ENCODE assay signal across 16 cellular contexts in genomic region chr3:188133219-188133618, GRCh38. TPM values are rescaled to one million over a fixed set of nuclear protein-coding genes. Genes with fewer than 3 reads are reported as not detected.
DNase-seq lines count a peak whose midpoint lies in the region; ATAC-seq and TF ChIP-seq lines count a peak whose summit lies in the region.
"Had no signal": no experiment of that assay in that cellular context is flagged by ENCODE, and none has a peak within 500 bp of the region (broad histone marks: within the 10 kb centered on the region; RNA-seq: fewer than 3 reads in every experiment).

No MANE protein-coding gene starts in this region.

- H4K8ac ChIP-seq in IMR-90 (ENCODE audit: low read depth in 2 of 2, low read length in 2 of 2), result no peak overlapping the region

- H3K27ac Mint-ChIP-seq in activated CD4-positive, alpha-beta T cell treated with anti-CD3 and anti-CD28 coated beads for 36 hours, result no peak overlapping the region
- H3K27ac Mint-ChIP-seq: natural killer cell had no signal

- H2AK5ac ChIP-seq in IMR-90 (ENCODE audit: low read depth, low read length), result no peak overlapping the region

- no CpG with 5 or more reads among the region's 5 CpGs for whole genome bisulfite sequencing in IMR-90 (ENCODE audit: extremely low coverage in 2 of 2, insufficient read length in 1 of 2), 2 experiments

- POLR2A ChIA-PET in activated CD4-positive, alpha-beta T cell treated with anti-CD3 and anti-CD28 coated beads for 36 hours (lab: Charles Lee), result interaction anchor here (0.9 to 1.0 kb wide), 2 partner anchors 9 to 386 kb away, joined by 3 to 4 read pairs; no protein-coding TSS in a partner anchor
- POLR2A ChIA-PET in IMR-90 (lab: Charles Lee; ENCODE audit: unreplicated experiment), result no interaction called here

- no peak overlapping the region for H3K23ac ChIP-seq in IMR-90 (ENCODE audit: low read depth, low read length)

- H3K27me3 ChIP-seq in IMR-90 (ENCODE audit: control insufficient read depth, insufficient read depth, low read length), result no peaks in the 10 kb centered on the region
- no peaks in the 10 kb centered on the region for H3K27me3 ChIP-seq in MM.1S (replicated peaks; ENCODE audit: insufficient read depth, low read length)
- H3K27me3 ChIP-seq: heart left ventricle, left lung, thyroid gland had no signal

- no peak for TF ChIP-seq RAD21 in IMR-90 (IDR thresholded peaks at IDR 0.05; ENCODE audit: low read length)

- no peaks in the 10 kb centered on the region for H3K79me1 ChIP-seq in IMR-90 (ENCODE audit: low read depth in 1 of 2, low read length in 2 of 2)

- in situ Hi-C loops in IMR-90 (cut with MboI; ENCODE audit: low sequenced_read_pairs), result no loop called here

- H2AK9ac ChIP-seq in IMR-90 (replicated peaks; ENCODE audit: low read depth, low read length, poor library complexity), result no peak overlapping the region

- H4K91ac ChIP-seq in IMR-90 (ENCODE audit: insufficient read depth, low read depth, low read length), result no peak overlapping the region

- ATAC-seq in activated CD4-positive, alpha-beta T cell treated with anti-CD3 and anti-CD28 coated beads for 36 hours, result peak; percentile 45
- no peak for ATAC-seq in IMR-90 (ENCODE audit: low read depth)
- ATAC-seq: heart left ventricle, left lung, natural killer cell had no signal

- H3K4me3 Mint-ChIP-seq in activated CD4-positive, alpha-beta T cell treated with anti-CD3 and anti-CD28 coated beads for 36 hours, result no peak overlapping the region
- H3K4me3 Mint-ChIP-seq: natural killer cell had no signal

- no peak for DNase-seq in activated CD4-positive, alpha-beta T cell treated with anti-CD3 and anti-CD28 coated beads for 36 hours
- DNase-seq in activated CD4-positive, alpha-beta T cell treated with anti-CD3 and anti-CD28 coated beads for 48 hours, result no peak
- DNase-seq in IMR-90 (peak; percentile 67), fibroblast of gingiva (ENCODE audit: low read depth) (peak; percentile 87), smooth muscle cell of the brain vasculature (ENCODE audit: low read depth, low spot score) (peak; percentile 12), MM.1S (no peak), cerebellar nuclear complex (lab: John Stamatoyannopoulos, UW) (no peak)
- no peak for DNase-seq in NK-92 treated with Interleukin-12 subunit alpha and Interleukin-12 subunit beta, amount 100 ng/mL, for 24 hours (lab: John Stamatoyannopoulos, UW)
- DNase-seq: activated CD8-positive, alpha-beta memory T cell treated with anti-CD3 and anti-CD28 coated beads, Interleukin-2, amount 50 U/mL, for 48 hours; heart left ventricle; left lung; natural killer cell; NCI-H2171; thyroid gland had no signal

- H3K9ac ChIP-seq in IMR-90 (ENCODE audit: low read depth, low read length), result no peak overlapping the region
- no peak overlapping the region for H3K9ac ChIP-seq in MM.1S (ENCODE audit: low read length)

- intact Hi-C loops in activated CD4-positive, alpha-beta T cell treated with anti-CD3 and anti-CD28 coated beads for 36 hours (cut with DNase I, micrococcal nuclease), result no loop called here
- intact Hi-C loops in IMR-90 (cut with micrococcal nuclease), result no loop called here

- H3K36me3 ChIP-seq in IMR-90 (ENCODE audit: control insufficient read depth, insufficient read depth, low read length) (no peaks in the 10 kb centered on the region), MM.1S (replicated peaks; ENCODE audit: insufficient read depth, low read length) (no peaks in the 10 kb centered on the region)
- H3K36me3 ChIP-seq: heart left ventricle, left lung, thyroid gland had no signal

- no peak overlapping the region for H4K5ac ChIP-seq in IMR-90 (ENCODE audit: low read depth, low read length)

- H3K4ac ChIP-seq in IMR-90 (ENCODE audit: low read depth, low read length), result peak overlapping the region; percentile 27; the same call in 1 of the 2 replicates

- H3K4me1 ChIP-seq in IMR-90 (ENCODE audit: control insufficient read depth, insufficient read depth, low read length), result peaks cover 2% of the 10 kb centered on the region; the same call in 1 of the 2 replicates
- no peaks in the 10 kb centered on the region for H3K4me1 ChIP-seq in MM.1S (ENCODE audit: low read length)
- H3K4me1 ChIP-seq: left lung had no signal

- H3K27me3 Mint-ChIP-seq in activated CD4-positive, alpha-beta T cell treated with anti-CD3 and anti-CD28 coated beads for 36 hours, result no peaks in the 10 kb centered on the region

- H2AFZ ChIP-seq in IMR-90 (replicated peaks; ENCODE audit: low read length, poor library complexity) (peak overlapping the region; percentile 33), MM.1S (ENCODE audit: low read length) (no peak overlapping the region)

- H3F3A ChIP-seq in MM.1S (ENCODE audit: insufficient read depth, low read length), result no peaks in the 10 kb centered on the region

- H3K4me3 ChIP-seq in IMR-90 (ENCODE audit: insufficient read depth, low read depth, low read length), result no peak overlapping the region
- H3K4me3 ChIP-seq in MM.1S (ENCODE audit: low read length), result no peak overlapping the region
- H3K4me3 ChIP-seq: heart left ventricle, left lung, skin epidermis, thyroid gland had no signal

- no peak overlapping the region for H2BK20ac ChIP-seq in IMR-90 (ENCODE audit: low read depth, low read length)

- dilution Hi-C loops in IMR-90 (cut with HindIII; ENCODE audit: low sequenced_read_pairs, unreplicated experiment), result no loop called here

- peaks cover 16% of the 10 kb centered on the region for H3K4me1 Mint-ChIP-seq in activated CD4-positive, alpha-beta T cell treated with anti-CD3 and anti-CD28 coated beads for 36 hours
- H3K4me1 Mint-ChIP-seq: natural killer cell had no signal

- no TSS peak for BruUV-seq in IMR-90 (replicated peaks; lab: Mats Ljungman, UMichigan)

- H2BK120ac ChIP-seq in IMR-90 (ENCODE audit: low read depth, low read length), result no peak overlapping the region

- H3K9me1 ChIP-seq in IMR-90 (ENCODE audit: insufficient read depth, low read length), result peaks cover 3% of the 10 kb centered on the region

- H2BK5ac ChIP-seq in IMR-90 (ENCODE audit: low read depth, low read length, poor library complexity, severe bottlenecking), result no peak overlapping the region

- no peak for TF ChIP-seq POLR2A in IMR-90 (IDR thresholded peaks at IDR 0.05; ENCODE audit: low read depth, low read length)

- CTCF ChIA-PET in activated CD4-positive, alpha-beta T cell treated with anti-CD3 and anti-CD28 coated beads for 36 hours (lab: Charles Lee), result interaction anchor here (0.6 to 1.3 kb wide), 3 partner anchors 28 to 615 kb away, joined by 3 read pairs; no protein-coding TSS in a partner anchor
- CTCF ChIA-PET in IMR-90 (lab: Yijun Ruan, JAX), result no interaction called here

- H3K36me3 Mint-ChIP-seq in activated CD4-positive, alpha-beta T cell treated with anti-CD3 and anti-CD28 coated beads for 36 hours (ENCODE audit: low read depth), result no peaks in the 10 kb centered on the region
- H3K36me3 Mint-ChIP-seq: natural killer cell had no signal

- H3K79me2 ChIP-seq in MM.1S (ENCODE audit: low read length), result no peaks in the 10 kb centered on the region

- H3K27ac ChIP-seq in IMR-90 (ENCODE audit: insufficient read depth, low read length) (no peak overlapping the region), MM.1S (ENCODE audit: low read length) (no peak overlapping the region)
- H3K27ac ChIP-seq: 22Rv1, heart left ventricle, left lung, skin epidermis, thyroid gland had no signal

- no peak overlapping the region for H3K14ac ChIP-seq in IMR-90 (replicated peaks; ENCODE audit: low read depth, low read length)

- H3K4me2 ChIP-seq in IMR-90 (ENCODE audit: low read depth, low read length), result no peak overlapping the region
- H3K4me2 ChIP-seq in MM.1S (ENCODE audit: low read depth, low read length), result no peak overlapping the region

- no peak overlapping the region for H2BK15ac ChIP-seq in IMR-90 (ENCODE audit: low read depth, low read length)

- H3K56ac ChIP-seq in IMR-90 (ENCODE audit: extremely low read depth, insufficient read depth, low read length), result no peak overlapping the region

- H3K9me2 ChIP-seq in MM.1S (replicated peaks; ENCODE audit: insufficient read depth, low read length), result no peaks in the 10 kb centered on the region

- H4K20me1 ChIP-seq in IMR-90 (ENCODE audit: insufficient read depth, low read length), result no peaks in the 10 kb centered on the region
- no peaks in the 10 kb centered on the region for H4K20me1 ChIP-seq in MM.1S (ENCODE audit: insufficient read depth, low read length)

- no peak for TF ChIP-seq CTCF in IMR-90 (conservative IDR thresholded peaks at IDR 0.05; ENCODE audit: low read depth, low read length)
- no peak for TF ChIP-seq CTCF in MM.1S (IDR thresholded peaks at IDR 0.05; ENCODE audit: low read length)

- peaks cover 4% of the 10 kb centered on the region for H3K9me3 Mint-ChIP-seq in activated CD4-positive, alpha-beta T cell treated with anti-CD3 and anti-CD28 coated beads for 36 hours (ENCODE audit: low read depth)
- H3K9me3 Mint-ChIP-seq: natural killer cell had no signal

- no peaks in the 10 kb centered on the region for H3K9me3 ChIP-seq in IMR-90 (ENCODE audit: control insufficient read depth, insufficient read depth, low read length)
- H3K9me3 ChIP-seq in MM.1S (replicated peaks; ENCODE audit: insufficient read depth, low read length), result no peaks in the 10 kb centered on the region
- H3K9me3 ChIP-seq: left lung, thyroid gland had no signal

- H3K18ac ChIP-seq in IMR-90 (ENCODE audit: low read depth, low read length), result no peak overlapping the region

TF ChIP-seq in IMR-90, 13 proteins besides CTCF, POLR2A, EP300 and RAD21 (continues in another document):
- TF ChIP-seq BHLHE40 (IDR thresholded peaks at IDR 0.05; ENCODE audit: low read depth, low read length) (no peak), FOS (IDR thresholded peaks at IDR 0.05; ENCODE audit: low read depth, low read length) (no peak), RCOR1 (IDR thresholded peaks at IDR 0.05; ENCODE audit: insufficient replicate concordance, low read length) (no peak), RFX5 (IDR thresholded peaks at IDR 0.05; ENCODE audit: low read depth, low read length) (no peak), ELK1 (IDR thresholded peaks at IDR 0.05; ENCODE audit: borderline replicate concordance, low read depth, low read length) (no peak)

RNA-seq across cellular contexts. Expression of gene LPP, which starts 20.7 kb away (rescaled TPM):
- total RNA-seq in activated CD4-positive, alpha-beta T cell treated with anti-CD3 and anti-CD28 coated beads for 36 hours, result 10 to 100 TPM; 34.7 to 40.6 TPM
- 111 and 130 TPM in 2 replicates for total RNA-seq in IMR-90 (2012; rRNA removed)
- 16.0 and 17.6 TPM in 2 replicates for polyA plus RNA-seq in IMR-90 (2012; rRNA removed)
- 7.4 and 10.6 TPM in 2 replicates for polyA plus RNA-seq in IMR-90 (2012; cell fraction: cytosol; rRNA removed)
- polyA plus RNA-seq in IMR-90 (2012; cell fraction: nucleus; rRNA removed; ENCODE audit: low replicate concordance), result 35.2 and 36.9 TPM in 2 replicates

Comparison
In these comparisons a context has a peak if more than half of its experiments do, and no peak if none do; other contexts are left out.
1. DNase-seq: peak in IMR-90 (single experiment), fibroblast of gingiva (single experiment) and smooth muscle cell of the brain vasculature (single experiment); none in activated CD4-positive, alpha-beta T cell treated with anti-CD3 and anti-CD28 coated beads for 36 hours (single experiment), activated CD4-positive, alpha-beta T cell treated with anti-CD3 and anti-CD28 coated beads for 48 hours (single experiment), MM.1S (single experiment), NK-92 treated with Interleukin-12 subunit alpha and Interleukin-12 subunit beta, amount 100 ng/mL, for 24 hours (single experiment) and cerebellar nuclear complex (0 of 2).